15 cellular contexts compared by ENCODE assay signal in the genomic region with DNA sequence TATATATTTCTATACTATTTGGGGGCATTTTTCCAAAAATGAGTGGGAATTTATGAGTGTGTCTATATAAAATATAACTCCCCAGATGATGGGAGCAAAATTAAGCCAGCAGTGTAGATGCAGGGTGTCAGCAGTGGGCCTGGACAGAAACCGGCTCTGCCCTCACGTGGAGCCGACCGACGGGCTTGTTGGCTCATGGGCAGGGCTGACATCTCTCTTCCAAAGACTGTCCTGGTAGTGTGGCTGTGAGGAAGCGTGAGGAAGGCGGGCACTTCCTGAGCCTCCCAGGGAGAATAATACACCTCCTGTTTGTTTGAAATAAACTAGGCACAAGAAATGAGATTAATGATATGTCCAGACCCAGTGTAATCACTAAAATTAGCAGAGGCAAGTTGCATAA.
DNase-seq lines count a peak whose midpoint lies in the region; ATAC-seq and TF ChIP-seq lines count a peak whose summit lies in the region.
"Had no signal": no experiment of that assay in that cellular context is flagged by ENCODE, and none has a peak within 500 bp of the region (broad histone marks: within the 10 kb centered on the region; RNA-seq: fewer than 3 reads in every experiment).

No MANE protein-coding gene starts in this region.

- H3K27ac ChIP-seq in lower lobe of right lung: no peak overlapping the region
- H3K27ac ChIP-seq: BLaER1 treated with 17β-estradiol and CSF1 and Interleukin-3, amounts not matched to agents 10 nM and 100 nM; GM23248 had no signal

- H3K4me3 ChIP-seq in lower lobe of right lung: no peak overlapping the region
- H3K4me3 ChIP-seq: BLaER1 treated with 17β-estradiol and CSF1 and Interleukin-3, amounts not matched to agents 10 nM and 100 nM; GM23248; HAP-1 had no signal

- TF ChIP-seq CTCF in lower lobe of right lung (IDR thresholded peaks at IDR 0.05): no peak
- TF ChIP-seq CTCF in Calu3 (IDR thresholded peaks at IDR 0.05; ENCODE audit: unreplicated experiment): no peak

- no peaks in the 10 kb centered on the region for H3K36me3 Mint-ChIP-seq in Calu3 (ENCODE audit: insufficient read depth, unreplicated experiment)
- H3K36me3 Mint-ChIP-seq: CD8-positive, alpha-beta T cell had no signal

- no peaks in the 10 kb centered on the region for H3K9me3 ChIP-seq in lower lobe of right lung
- H3K9me3 ChIP-seq: BLaER1 treated with 17β-estradiol and CSF1 and Interleukin-3, amounts not matched to agents 10 nM and 100 nM; HAP-1 had no signal

- peak; percentile 23 for DNase-seq in COR-L47 (lab: John Stamatoyannopoulos, UW)
- DNase-seq in NCI-H774 (lab: John Stamatoyannopoulos, UW): peak; percentile 39
- DNase-seq in lower lobe of right lung: peak; percentile 23
- peak; percentile 10 for DNase-seq in sciatic nerve (ENCODE audit: low spot score)
- no peak for DNase-seq in Calu3
- DNase-seq in stimulated activated CD4-positive, alpha-beta T cell treated with anti-CD3 and anti-CD28 coated beads, Interleukin-1b, Interleukin-23, amount 100 ng/mL, for 48 hours: no peak
- DNase-seq in HT-29 (ENCODE audit: low spot score): no peak
- DNase-seq: CD8-positive, alpha-beta T cell; DMS153; DMS79; GDM1; GM23248 had no signal

- no peaks in the 10 kb centered on the region for H3K9me3 Mint-ChIP-seq in Calu3 (ENCODE audit: low read depth, unreplicated experiment)
- H3K9me3 Mint-ChIP-seq: CD8-positive, alpha-beta T cell had no signal

- BruUV-seq in Calu3 (replicated peaks; lab: Mats Ljungman, UMichigan): no TSS peak

- intact Hi-C loops in lower lobe of right lung (cut with DNase I) (no loop called here), sciatic nerve (cut with DNase I) (no loop called here), Calu3 (cut with micrococcal nuclease; ENCODE audit: unreplicated experiment) (no loop called here)

- CTCF ChIA-PET in Calu3 (lab: Charles Lee): no interaction called here

- peaks cover 24% of the 10 kb centered on the region for H3K27me3 ChIP-seq in lower lobe of right lung (ENCODE audit: low read depth)

- ATAC-seq in lower lobe of right lung (no peak), sciatic nerve (no peak)
- ATAC-seq: CD8-positive, alpha-beta T cell had no signal

- H3K4me1 Mint-ChIP-seq in Calu3 (ENCODE audit: low read depth, unreplicated experiment): no peaks in the 10 kb centered on the region
- H3K4me1 Mint-ChIP-seq: B cell had no signal

- no peak overlapping the region for H3K27ac Mint-ChIP-seq in Calu3 (ENCODE audit: unreplicated experiment)
- H3K27ac Mint-ChIP-seq: B cell; CD8-positive, alpha-beta T cell had no signal

- no peaks in the 10 kb centered on the region for H3K27me3 Mint-ChIP-seq in Calu3 (ENCODE audit: unreplicated experiment)

- H3K4me1 ChIP-seq in lower lobe of right lung: no peaks in the 10 kb centered on the region
- H3K4me1 ChIP-seq: HAP-1 had no signal

- H3K36me3 ChIP-seq in lower lobe of right lung: no peaks in the 10 kb centered on the region
- H3K36me3 ChIP-seq: BLaER1 treated with 17β-estradiol and CSF1 and Interleukin-3, amounts not matched to agents 10 nM and 100 nM; HAP-1 had no signal

- H3K4me3 Mint-ChIP-seq in Calu3 (ENCODE audit: low read depth, unreplicated experiment): no peak overlapping the region
- H3K4me3 Mint-ChIP-seq: B cell; CD8-positive, alpha-beta T cell had no signal

Comparison
In these comparisons a context has a peak if more than half of its experiments do, and no peak if none do; other contexts are left out.
1. DNase-seq: peak in COR-L47 (single experiment), NCI-H774 (single experiment), lower lobe of right lung (single experiment) and sciatic nerve (single experiment); none in Calu3 (single experiment), stimulated activated CD4-positive, alpha-beta T cell treated with anti-CD3 and anti-CD28 coated beads, Interleukin-1b, Interleukin-23, amount 100 ng/mL, for 48 hours (single experiment) and HT-29 (single experiment).